8 cellular contexts compared by ENCODE assay signal in genomic region chr1:114780344-114781226, GRCh38. TPM values are rescaled to one million over a fixed set of nuclear protein-coding genes. Genes with fewer than 3 reads are reported as not detected.
DNase-seq lines count a peak whose midpoint lies in the region; ATAC-seq and TF ChIP-seq lines count a peak whose summit lies in the region.

SIKE1 (minus strand) TSS chr1:114780685; CDS start chr1:114780607, 78 bp downstream.

- H3K23ac ChIP-seq in IMR-90 (ENCODE audit: low read depth, low read length) = peak within 1 kb of the TSS; percentile 89; the same call in 1 of the 2 replicates

- H3K9me1 ChIP-seq in IMR-90 (ENCODE audit: insufficient read depth, low read length) = no peaks in the 10 kb centered on the region

- H3K4me3 ChIP-seq in IMR-90 (ENCODE audit: insufficient read depth, low read depth, low read length) = peak within 1 kb of the TSS; percentile 72
- peak within 1 kb of the TSS; percentile 79 for H3K4me3 ChIP-seq in OCI-LY7 (ENCODE audit: low read depth, low read length, poor library complexity, severe bottlenecking)
- peak within 1 kb of the TSS; percentile 95 for H3K4me3 ChIP-seq in epithelial cell of esophagus (ENCODE audit: low read length)
- H3K4me3 ChIP-seq in mononuclear cell (ENCODE audit: low read length) = peak within 1 kb of the TSS; percentile 90

- H3K4me2 ChIP-seq in IMR-90 (ENCODE audit: low read depth, low read length) = peak within 1 kb of the TSS; percentile 97
- peak within 1 kb of the TSS; percentile 72 for H3K4me2 ChIP-seq in OCI-LY7 (ENCODE audit: low read length)

- H4K91ac ChIP-seq in IMR-90 (ENCODE audit: insufficient read depth, low read depth, low read length) = peak within 1 kb of the TSS; percentile 96

- H4K5ac ChIP-seq in IMR-90 (ENCODE audit: low read depth, low read length) = peak within 1 kb of the TSS; percentile 100

- CTCF ChIA-PET in IMR-90 (lab: Yijun Ruan, JAX) = no interaction called here
- CTCF ChIA-PET in OCI-LY7 (lab: Charles Lee; ENCODE audit: unreplicated experiment) = no interaction called here

- dilution Hi-C loops in IMR-90 (cut with HindIII; ENCODE audit: low sequenced_read_pairs, unreplicated experiment) = no loop called here

- DNase-seq in DMS 273 (lab: John Stamatoyannopoulos, UW; ENCODE audit: unreplicated experiment) (peak; percentile 98), IMR-90 (peak; percentile 94), OCI-LY7 (ENCODE audit: low spot score) (peak; percentile 96), activated T-cell treated with anti-CD3 and anti-CD28 coated beads for 24 hours (ENCODE audit: low read depth) (peak; percentile 91), epithelial cell of esophagus (ENCODE audit: low read depth) (peak; percentile 94)
- peak; percentile 84 to 90 for DNase-seq in stimulated activated CD8-positive, alpha-beta memory T cell treated with anti-CD3 and anti-CD28 coated beads, Interleukin-4, amount 100 ng/mL, for 1 hour (ENCODE audit: low read depth in 2 of 2, low spot score in 1 of 2)

- peak within 1 kb of the TSS; percentile 97 for H3K4ac ChIP-seq in IMR-90 (ENCODE audit: low read depth, low read length)

- peak within 1 kb of the TSS; percentile 90 for H2BK120ac ChIP-seq in IMR-90 (ENCODE audit: low read depth, low read length)

- peak within 1 kb of the TSS; percentile 72; the same call in 1 of the 3 replicates for H2BK15ac ChIP-seq in IMR-90 (ENCODE audit: low read depth, low read length)

- H4K20me1 ChIP-seq in IMR-90 (ENCODE audit: insufficient read depth, low read length) (no peaks in the 10 kb centered on the region), OCI-LY7 (ENCODE audit: insufficient read depth, low read length) (no peaks in the 10 kb centered on the region)

- intact Hi-C loops in IMR-90 (cut with micrococcal nuclease) = loop anchor here (2.0 kb wide), 1 partner anchor 22 kb away; no protein-coding TSS in a partner anchor
- intact Hi-C loops in OCI-LY7 (cut with micrococcal nuclease; ENCODE audit: unreplicated experiment) = loop anchor here (1.0 to 5.0 kb wide), 3 partner anchors 23 to 198 kb away; partner anchors contain the start of genes BCAS2, CSDE1 and NRAS

- H2AFZ ChIP-seq in IMR-90 (replicated peaks; ENCODE audit: low read length, poor library complexity) = peak within 1 kb of the TSS; percentile 97
- peak within 1 kb of the TSS; percentile 98 for H2AFZ ChIP-seq in OCI-LY7 (ENCODE audit: low read length)

- peak within 1 kb of the TSS; percentile 93 for H3K9ac ChIP-seq in IMR-90 (ENCODE audit: low read depth, low read length)

- no peaks in the 10 kb centered on the region for H3K9me2 ChIP-seq in OCI-LY7 (ENCODE audit: insufficient read depth, low read length)

- H3K56ac ChIP-seq in IMR-90 (ENCODE audit: extremely low read depth, insufficient read depth, low read length) = peak within 1 kb of the TSS; percentile 56

- H3K4me1 ChIP-seq in IMR-90 (ENCODE audit: control insufficient read depth, insufficient read depth, low read length) (no peaks in the 10 kb centered on the region), OCI-LY7 (ENCODE audit: insufficient read depth, low read length, poor library complexity, severe bottlenecking) (peaks cover 10% of the 10 kb centered on the region), mononuclear cell (ENCODE audit: insufficient read depth, low read length) (peaks cover 7% of the 10 kb centered on the region)

- H2AK5ac ChIP-seq in IMR-90 (ENCODE audit: low read depth, low read length) = no peak within 1 kb of the TSS

- no peaks in the 10 kb centered on the region for H3K27me3 ChIP-seq in IMR-90 (ENCODE audit: control insufficient read depth, insufficient read depth, low read length)
- H3K27me3 ChIP-seq in mononuclear cell (ENCODE audit: insufficient read depth, low read length) = no peaks in the 10 kb centered on the region

- 0 out of 2 replicates have a peak, but pooled peaks have one; percentile 13 for TF ChIP-seq RAD21 in IMR-90 (IDR thresholded peaks at IDR 0.05; ENCODE audit: low read length)

- H2BK5ac ChIP-seq in IMR-90 (ENCODE audit: low read depth, low read length, poor library complexity, severe bottlenecking) = peak within 1 kb of the TSS; percentile 85

- BruUV-seq in IMR-90 (replicated peaks; lab: Mats Ljungman, UMichigan) (no TSS peak), OCI-LY7 (replicated peaks; lab: Mats Ljungman, UMichigan) (TSS peak; percentile 99)

- H3K14ac ChIP-seq in IMR-90 (replicated peaks; ENCODE audit: low read depth, low read length) = peak within 1 kb of the TSS; percentile 93

- H3K79me1 ChIP-seq in IMR-90 (ENCODE audit: low read depth in 1 of 2, low read length in 2 of 2) = peaks cover 5 to 19% of the 10 kb centered on the region in 2 experiments; a peak in 3 of 4 replicates

- H3K36me3 ChIP-seq in IMR-90 (ENCODE audit: control insufficient read depth, insufficient read depth, low read length) = peaks cover 4% of the 10 kb centered on the region
- H3K36me3 ChIP-seq in OCI-LY7 (ENCODE audit: insufficient read depth, low read length) = peaks cover 32% of the 10 kb centered on the region

- ATAC-seq in GM21528 (IDR thresholded peaks at IDR 0.05; ENCODE audit: low FRiP score, unreplicated experiment) = peak; percentile 98
- peak; percentile 99 for ATAC-seq in IMR-90 (ENCODE audit: low read depth)

- peak within 1 kb of the TSS; percentile 86 for H3K18ac ChIP-seq in IMR-90 (ENCODE audit: low read depth, low read length)

- peak within 1 kb of the TSS; percentile 91 to 99 for H4K8ac ChIP-seq in IMR-90 (ENCODE audit: low read depth in 2 of 2, low read length in 2 of 2)

- POLR2A ChIA-PET in IMR-90 (lab: Charles Lee; ENCODE audit: unreplicated experiment) (no interaction called here), OCI-LY7 (lab: Charles Lee) (interaction anchor here (0.8 to 1.2 kb wide), 3 partner anchors 13 to 147 kb away, joined by 3 to 4 read pairs (median 3); partner anchors contain the start of gene CSDE1)

- H3K27ac ChIP-seq in IMR-90 (ENCODE audit: insufficient read depth, low read length) = peak within 1 kb of the TSS; percentile 93
- peak within 1 kb of the TSS; percentile 75 for H3K27ac ChIP-seq in OCI-LY7 (ENCODE audit: low read depth, low read length, poor library complexity, severe bottlenecking)

- WGBS in IMR-90 (ENCODE audit: extremely low coverage in 2 of 2, insufficient read length in 1 of 2), 2 experiments = 0% methylated on average over 8 of the region's 53 CpGs; no CpG with 5 or more reads in 1 of the 2 experiments

- H3K9me3 ChIP-seq in IMR-90 (ENCODE audit: control insufficient read depth, insufficient read depth, low read length) (no peaks in the 10 kb centered on the region), OCI-LY7 (ENCODE audit: low read length) (no peaks in the 10 kb centered on the region), mononuclear cell (ENCODE audit: low read depth, low read length) (no peaks in the 10 kb centered on the region)

- peak; percentile 87 for TF ChIP-seq POLR2A in IMR-90 (IDR thresholded peaks at IDR 0.05; ENCODE audit: low read depth, low read length)

- in situ Hi-C loops in IMR-90 (cut with MboI; ENCODE audit: low sequenced_read_pairs) = no loop called here

- H2AK9ac ChIP-seq in IMR-90 (replicated peaks; ENCODE audit: low read depth, low read length, poor library complexity) = peak within 1 kb of the TSS; percentile 80

- no peak; the same call in 1 of the 2 replicates for TF ChIP-seq CTCF in IMR-90 (conservative IDR thresholded peaks at IDR 0.05; ENCODE audit: low read depth, low read length)
- TF ChIP-seq CTCF in OCI-LY7 (conservative IDR thresholded peaks at IDR 0.05; ENCODE audit: low read length) = no peak; the same call in 1 of the 2 replicates
- TF ChIP-seq CTCF in epithelial cell of esophagus (IDR thresholded peaks at IDR 0.05; ENCODE audit: insufficient read depth, low read depth, low read length, missing control alignments) = peak; percentile 10

- H3K79me2 ChIP-seq in OCI-LY7 (ENCODE audit: insufficient read depth, low read depth, low read length) = peaks cover 24% of the 10 kb centered on the region

- H2BK20ac ChIP-seq in IMR-90 (ENCODE audit: low read depth, low read length) = 0 out of 2 replicates have a peak within 1 kb of the TSS, but pooled peaks have one; percentile 73

TF ChIP-seq in IMR-90, 13 proteins besides CTCF, POLR2A, EP300 and RAD21:
- TF ChIP-seq MXI1 (IDR thresholded peaks at IDR 0.05; ENCODE audit: borderline replicate concordance, low read depth, low read length) (0 out of 2 replicates have a peak, but pooled peaks have one; percentile 60), FOS (IDR thresholded peaks at IDR 0.05; ENCODE audit: low read depth, low read length) (no peak), BHLHE40 (IDR thresholded peaks at IDR 0.05; ENCODE audit: low read depth, low read length) (peak; percentile 94), MAFK (IDR thresholded peaks at IDR 0.05; ENCODE audit: low read depth, low read length) (0 out of 2 replicates have a peak, but pooled peaks have one; percentile 8), SMC3 (IDR thresholded peaks at IDR 0.05; ENCODE audit: low read depth, low read length) (no peak), CHD1 (IDR thresholded peaks at IDR 0.05; ENCODE audit: low read depth, low read length) (no peak), CEBPB (IDR thresholded peaks at IDR 0.05; ENCODE audit: low read depth, low read length) (0 out of 2 replicates have a peak, but pooled peaks have one; percentile 12), MAZ (IDR thresholded peaks at IDR 0.05; ENCODE audit: borderline replicate concordance, low read depth, low read length) (peak; percentile 54; the same call in 1 of the 2 replicates)

RNA-seq across cellular contexts. Expression of gene SIKE1, which starts in this region (rescaled TPM):
- 49.1 and 59.4 TPM in 2 replicates for total RNA-seq in IMR-90 (2012; rRNA removed)
- 20.9 and 24.2 TPM in 2 replicates for polyA plus RNA-seq in IMR-90 (2012; rRNA removed)
- 14.9 and 22.9 TPM in 2 replicates for polyA plus RNA-seq in IMR-90 (2012; cell fraction: cytosol; rRNA removed)
- polyA plus RNA-seq in IMR-90 (2012; cell fraction: nucleus; rRNA removed; ENCODE audit: low replicate concordance) = 12.2 and 18.2 TPM in 2 replicates
- total RNA-seq in OCI-LY7 (2014; rRNA removed; shearing (Covaris generic)) = 123 and 142 TPM in 2 replicates
- total RNA-seq in OCI-LY7 (2022) = 71.0 and 75.3 TPM in 2 replicates
- total RNA-seq in mononuclear cell = 38.6 TPM

Comparison
In these comparisons a context has a peak if more than half of its experiments do, and no peak if none do; other contexts are left out.
1. Peak in every context shown above with its lines: DNase-seq, ATAC-seq, H3K4me3 ChIP-seq and H3K27ac ChIP-seq.